3 cellular contexts compared by ENCODE assay signal in the genomic region with DNA sequence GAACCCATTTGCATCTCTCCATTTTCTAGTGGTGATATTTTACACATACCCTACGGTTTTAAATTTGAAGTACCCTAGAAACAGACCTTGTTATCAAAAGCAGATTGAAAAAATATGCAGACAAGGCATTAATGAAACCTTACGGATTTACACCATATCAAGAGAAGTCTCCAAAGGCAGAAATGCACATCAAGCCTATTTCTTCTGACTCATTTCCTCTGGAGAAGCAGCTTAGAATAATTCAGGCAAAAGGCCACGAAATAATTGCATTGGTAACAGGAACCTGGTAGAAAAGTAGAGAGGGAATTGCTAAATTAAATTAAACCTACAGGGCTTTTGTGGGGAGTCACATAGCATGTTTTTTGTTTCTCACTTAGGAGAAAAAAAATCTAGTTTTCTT.
TF ChIP-seq lines count a peak whose summit lies in the region.

No MANE protein-coding gene starts in this region.

TF ChIP-seq in HCT116, 20 proteins besides CTCF, POLR2A, EP300 and RAD21:
- TF ChIP-seq ZFX (IDR thresholded peaks at IDR 0.05) (no peak), ZNF274 (IDR thresholded peaks at IDR 0.05; ENCODE audit: low read depth, low read length) (no peak), FOSL1 (IDR thresholded peaks at IDR 0.05; ENCODE audit: low read depth) (peak; percentile 22; the same call in 1 of the 2 replicates), CBX3 (IDR thresholded peaks at IDR 0.05; ENCODE audit: low read depth) (no peak)

TF ChIP-seq in SK-N-SH, 30 proteins besides CTCF, POLR2A, EP300 and RAD21:
- peak; percentile 25; the same call in 1 of the 2 replicates for TF ChIP-seq RXRA (IDR thresholded peaks at IDR 0.05; ENCODE audit: borderline replicate concordance, low read depth)
- no peak for TF ChIP-seq ELF1 (IDR thresholded peaks at IDR 0.05)
- no peak for TF ChIP-seq GATA2 (CRISPR knock-in tag; IDR thresholded peaks at IDR 0.05)
- TF ChIP-seq, protein P1, sequence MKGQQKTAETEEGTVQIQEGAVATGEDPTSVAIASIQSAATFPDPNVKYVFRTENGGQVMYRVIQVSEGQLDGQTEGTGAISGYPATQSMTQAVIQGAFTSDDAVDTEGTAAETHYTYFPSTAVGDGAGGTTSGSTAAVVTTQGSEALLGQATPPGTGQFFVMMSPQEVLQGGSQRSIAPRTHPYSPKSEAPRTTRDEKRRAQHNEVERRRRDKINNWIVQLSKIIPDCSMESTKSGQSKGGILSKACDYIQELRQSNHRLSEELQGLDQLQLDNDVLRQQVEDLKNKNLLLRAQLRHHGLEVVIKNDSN (IDR thresholded peaks at IDR 0.05; ENCODE audit: borderline replicate concordance, low read depth), result no peak
- TF ChIP-seq FOXM1 (IDR thresholded peaks at IDR 0.05; ENCODE audit: low read depth), result no peak
- peak; percentile 60; the same call in 1 of the 2 replicates for TF ChIP-seq NFIC (IDR thresholded peaks at IDR 0.05; ENCODE audit: borderline replicate concordance)
- peak; percentile 52; the same call in 1 of the 2 replicates for TF ChIP-seq FOSL2 (IDR thresholded peaks at IDR 0.05; ENCODE audit: borderline replicate concordance, low read depth)
- no peak for TF ChIP-seq SIN3A (IDR thresholded peaks at IDR 0.05; ENCODE audit: borderline replicate concordance, low read depth, low read length)
- peak; percentile 57 for TF ChIP-seq JUND (IDR thresholded peaks at IDR 0.05)
- TF ChIP-seq MXI1 (IDR thresholded peaks at IDR 0.05; ENCODE audit: low read depth, low read length), result no peak
- TF ChIP-seq MEF2A (IDR thresholded peaks at IDR 0.05; ENCODE audit: borderline replicate concordance, low read depth), result no peak
- TF ChIP-seq, protein P2, sequence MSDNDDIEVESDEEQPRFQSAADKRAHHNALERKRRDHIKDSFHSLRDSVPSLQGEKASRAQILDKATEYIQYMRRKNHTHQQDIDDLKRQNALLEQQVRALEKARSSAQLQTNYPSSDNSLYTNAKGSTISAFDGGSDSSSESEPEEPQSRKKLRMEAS (IDR thresholded peaks at IDR 0.05; ENCODE audit: low read depth), result no peak
- peak; percentile 59 for TF ChIP-seq TCF12 (IDR thresholded peaks at IDR 0.05)
- TF ChIP-seq NRF1 (IDR thresholded peaks at IDR 0.05; ENCODE audit: low read depth, low read length), result no peak
- TF ChIP-seq YY1 (IDR thresholded peaks at IDR 0.05; ENCODE audit: low read depth), result no peak
TF ChIP-seq in SK-N-SH: peak in this region for 5.

TF ChIP-seq in WTC11, 78 proteins besides CTCF, POLR2A, EP300 and RAD21:
- TF ChIP-seq OVOL2 (CRISPR knock-in tag; IDR thresholded peaks at IDR 0.05; ENCODE audit: borderline replicate concordance) (no peak), ZNF219 (CRISPR knock-in tag; IDR thresholded peaks at IDR 0.05; ENCODE audit: borderline replicate concordance) (no peak), TEAD1 (CRISPR knock-in tag; IDR thresholded peaks at IDR 0.05) (no peak), ZNF121 (CRISPR knock-in tag; IDR thresholded peaks at IDR 0.05) (no peak), HMGA2 (CRISPR knock-in tag; IDR thresholded peaks at IDR 0.05) (no peak)
- TF ChIP-seq, protein P3, sequence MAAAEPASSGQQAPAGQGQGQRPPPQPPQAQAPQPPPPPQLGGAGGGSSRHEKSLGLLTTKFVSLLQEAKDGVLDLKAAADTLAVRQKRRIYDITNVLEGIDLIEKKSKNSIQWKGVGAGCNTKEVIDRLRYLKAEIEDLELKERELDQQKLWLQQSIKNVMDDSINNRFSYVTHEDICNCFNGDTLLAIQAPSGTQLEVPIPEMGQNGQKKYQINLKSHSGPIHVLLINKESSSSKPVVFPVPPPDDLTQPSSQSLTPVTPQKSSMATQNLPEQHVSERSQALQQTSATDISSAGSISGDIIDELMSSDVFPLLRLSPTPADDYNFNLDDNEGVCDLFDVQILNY (CRISPR knock-in tag; IDR thresholded peaks at IDR 0.05), result no peak
- TF ChIP-seq, protein P4, sequence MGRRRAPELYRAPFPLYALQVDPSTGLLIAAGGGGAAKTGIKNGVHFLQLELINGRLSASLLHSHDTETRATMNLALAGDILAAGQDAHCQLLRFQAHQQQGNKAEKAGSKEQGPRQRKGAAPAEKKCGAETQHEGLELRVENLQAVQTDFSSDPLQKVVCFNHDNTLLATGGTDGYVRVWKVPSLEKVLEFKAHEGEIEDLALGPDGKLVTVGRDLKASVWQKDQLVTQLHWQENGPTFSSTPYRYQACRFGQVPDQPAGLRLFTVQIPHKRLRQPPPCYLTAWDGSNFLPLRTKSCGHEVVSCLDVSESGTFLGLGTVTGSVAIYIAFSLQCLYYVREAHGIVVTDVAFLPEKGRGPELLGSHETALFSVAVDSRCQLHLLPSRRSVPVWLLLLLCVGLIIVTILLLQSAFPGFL (CRISPR knock-in tag; IDR thresholded peaks at IDR 0.05; ENCODE audit: borderline replicate concordance), result no peak
- TF ChIP-seq, protein P5, sequence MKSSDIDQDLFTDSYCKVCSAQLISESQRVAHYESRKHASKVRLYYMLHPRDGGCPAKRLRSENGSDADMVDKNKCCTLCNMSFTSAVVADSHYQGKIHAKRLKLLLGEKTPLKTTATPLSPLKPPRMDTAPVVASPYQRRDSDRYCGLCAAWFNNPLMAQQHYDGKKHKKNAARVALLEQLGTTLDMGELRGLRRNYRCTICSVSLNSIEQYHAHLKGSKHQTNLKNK (CRISPR knock-in tag; IDR thresholded peaks at IDR 0.05), result no peak
- TF ChIP-seq, protein P6, sequence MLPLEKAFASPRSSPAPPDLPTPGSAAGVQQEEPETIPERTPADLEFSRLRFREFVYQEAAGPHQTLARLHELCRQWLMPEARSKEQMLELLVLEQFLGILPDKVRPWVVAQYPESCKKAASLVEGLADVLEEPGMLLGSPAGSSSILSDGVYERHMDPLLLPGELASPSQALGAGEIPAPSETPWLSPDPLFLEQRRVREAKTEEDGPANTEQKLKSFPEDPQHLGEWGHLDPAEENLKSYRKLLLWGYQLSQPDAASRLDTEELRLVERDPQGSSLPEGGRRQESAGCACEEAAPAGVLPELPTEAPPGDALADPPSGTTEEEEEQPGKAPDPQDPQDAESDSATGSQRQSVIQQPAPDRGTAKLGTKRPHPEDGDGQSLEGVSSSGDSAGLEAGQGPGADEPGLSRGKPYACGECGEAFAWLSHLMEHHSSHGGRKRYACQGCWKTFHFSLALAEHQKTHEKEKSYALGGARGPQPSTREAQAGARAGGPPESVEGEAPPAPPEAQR (CRISPR knock-in tag; IDR thresholded peaks at IDR 0.05), result no peak
- TF ChIP-seq, protein P2 (CRISPR knock-in tag; IDR thresholded peaks at IDR 0.05), result no peak
